In genomic region chr14:54168489-54168888, GRCh38 we compare ENCODE assay signal across 22 cellular contexts.
DNase-seq lines count a peak whose midpoint lies in the region; ATAC-seq, FAIRE-seq and TF ChIP-seq lines count a peak whose summit lies in the region.
"Had no signal": no experiment of that assay in that cellular context is flagged by ENCODE, and none has a peak within 500 bp of the region (broad histone marks: within the 10 kb centered on the region; RNA-seq: fewer than 3 reads in every experiment).

No MANE protein-coding gene starts in this region.

- in situ Hi-C loops in mammary epithelial cell (cut with MboI; ENCODE audit: low sequenced_read_pairs in 2 of 2): loop anchor here in 1 of 2 donors (25.0 kb wide), 1 partner anchor 631 kb away; no protein-coding TSS in a partner anchor

- H2AFZ ChIP-seq in ACC112 (ENCODE audit: low read length, unreplicated experiment) (no peak overlapping the region), mammary epithelial cell (ENCODE audit: low read depth, low read length) (peak overlapping the region; percentile 45), keratinocyte (ENCODE audit: control insufficient read depth, low read length) (peak overlapping the region; percentile 2)

- H3K9me3 ChIP-seq in mammary epithelial cell (replicated peaks; ENCODE audit: insufficient read depth, low read length) (no peaks in the 10 kb centered on the region), keratinocyte (ENCODE audit: control insufficient read depth, low read depth, low read length) (no peaks in the 10 kb centered on the region)
- H3K9me3 ChIP-seq: BE2C, Caco-2, SJSA1 had no signal

- WGBS in mammary epithelial cell (ENCODE audit: low coverage, missing lambda C conversion rate): 52% methylated on average over 4 of the region's 4 CpGs

- H3K79me2 ChIP-seq in ACC112 (ENCODE audit: control insufficient read depth, insufficient read depth, low read length, unreplicated experiment) (no peaks in the 10 kb centered on the region), mammary epithelial cell (ENCODE audit: insufficient read depth, low read length) (no peaks in the 10 kb centered on the region), keratinocyte (ENCODE audit: control insufficient read depth, insufficient read depth, low read length) (no peaks in the 10 kb centered on the region)

- H3K4me2 ChIP-seq in mammary epithelial cell (ENCODE audit: insufficient read depth, low read depth, low read length): peak overlapping the region; percentile 34
- H3K4me2 ChIP-seq in keratinocyte (ENCODE audit: control insufficient read depth, extremely low read depth, insufficient read depth, low read depth, low read length): peak overlapping the region; percentile 67

- FAIRE-seq in keratinocyte (lab: Jason Lieb, UNC): peak; percentile 43
- FAIRE-seq: GM12892, GM18507, HepG2 had no signal

- H3K4me3 ChIP-seq in ACC112 (ENCODE audit: low read depth, low read length): no peak overlapping the region
- H3K4me3 ChIP-seq in mammary epithelial cell (replicated peaks in 1 of 3; ENCODE audit: insufficient read depth in 1 of 3, low read depth in 2 of 3, low read length in 3 of 3): no peak overlapping the region
- H3K4me3 ChIP-seq in keratinocyte (ENCODE audit: control insufficient read depth in 2 of 3, extremely low read depth in 1 of 3, insufficient read depth in 2 of 3, low read depth in 1 of 3, low read length in 3 of 3): no peak overlapping the region
- H3K4me3 ChIP-seq: SJSA1 had no signal

- BruUV-seq in mammary epithelial cell (replicated peaks; lab: Mats Ljungman, UMichigan): no TSS peak

- H3K9ac ChIP-seq in mammary epithelial cell (ENCODE audit: insufficient read depth, low read length) (no peak overlapping the region), keratinocyte (ENCODE audit: control insufficient read depth, extremely low read depth, insufficient read depth, low read length) (no peak overlapping the region)

- H3K9me1 ChIP-seq in keratinocyte (ENCODE audit: control insufficient read depth, extremely low read depth, insufficient read depth, low read length): no peaks in the 10 kb centered on the region

- DNase-seq in HPDE6-E6E7 (ENCODE audit: extremely low spot score) (peak; percentile 43), mammary epithelial cell (peak; percentile 79), keratinocyte (ENCODE audit: low read depth, low spot score) (no peak), GM20000 (ENCODE audit: low spot score) (no peak), MV-4-11 (lab: John Stamatoyannopoulos, UW) (no peak)
- no peak for DNase-seq in stimulated activated CD4-positive, alpha-beta T cell treated with anti-CD3 and anti-CD28 coated beads, Interleukin-4, amount 100 ng/mL, for 24 hours
- DNase-seq: 8988T; BE2C; CD4-positive, alpha-beta T cell; DMS153; KBM-7; NCI-H1048; NCI-H1436; NCI-H1930; NCI-H226 had no signal

- TF ChIP-seq CTCF in mammary epithelial cell (conservative IDR thresholded peaks at IDR 0.05 in 1 of 2, IDR thresholded peaks at IDR 0.05 in 1 of 2; ENCODE audit: extremely low read depth in 1 of 2, insufficient read depth in 1 of 2, low read depth in 1 of 2, low read length in 2 of 2) (peak in 1 of 2 donors; percentile 13), keratinocyte (optimal IDR thresholded peaks at IDR 0.05 in 1 of 3, IDR thresholded peaks at IDR 0.05 in 1 of 3, conservative IDR thresholded peaks at IDR 0.05 in 1 of 3; ENCODE audit: extremely low read depth in 1 of 3, insufficient read depth in 2 of 3, low read length in 3 of 3) (peak in 1 of 3 experiments; percentile 29), GM20000 (IDR thresholded peaks at IDR 0.05; ENCODE audit: extremely low read depth, missing control alignments) (no peak)

- dilution Hi-C loops in mammary epithelial cell (cut with HindIII; ENCODE audit: low sequenced_read_pairs) (loop anchor here (5.0 kb wide), 1 partner anchor 86 kb away; no protein-coding TSS in a partner anchor), keratinocyte (cut with MboI; ENCODE audit: extremely low pct_ligation_motif_present, low sequenced_read_pairs) (no loop called here)

- H3K27ac ChIP-seq in ACC112 (ENCODE audit: low read depth, low read length) (peak overlapping the region; percentile 64; the same call in 1 of the 2 replicates), mammary epithelial cell (ENCODE audit: insufficient read depth, low read depth, low read length) (peak overlapping the region; percentile 89), keratinocyte (ENCODE audit: control insufficient read depth, insufficient read depth, low read length) (peak overlapping the region; percentile 65)
- H3K27ac ChIP-seq: SJSA1 had no signal

- H3K4me1 ChIP-seq in ACC112 (ENCODE audit: control insufficient read depth, insufficient read depth, low read length, unreplicated experiment) (peaks cover 24% of the 10 kb centered on the region), mammary epithelial cell (ENCODE audit: insufficient read depth, low read length) (peaks cover 33% of the 10 kb centered on the region), keratinocyte (ENCODE audit: control insufficient read depth, extremely low read depth, insufficient read depth, low read length) (peaks cover 30% of the 10 kb centered on the region)
- H3K4me1 ChIP-seq: SJSA1 had no signal

- peaks cover 8% of the 10 kb centered on the region for H3K27me3 ChIP-seq in ACC112 (ENCODE audit: insufficient read depth, low read length)
- H3K27me3 ChIP-seq in mammary epithelial cell (ENCODE audit: insufficient read depth, low read length): no peaks in the 10 kb centered on the region
- no peaks in the 10 kb centered on the region for H3K27me3 ChIP-seq in keratinocyte (ENCODE audit: control insufficient read depth, extremely low read depth, insufficient read depth, low read length)
- H3K27me3 ChIP-seq: BE2C had no signal

- intact Hi-C loops in mammary epithelial cell (cut with micrococcal nuclease): no loop called here

- H4K20me1 ChIP-seq in mammary epithelial cell (ENCODE audit: insufficient read depth, low read length): no peaks in the 10 kb centered on the region
- H4K20me1 ChIP-seq in keratinocyte (ENCODE audit: control insufficient read depth, extremely low read depth, insufficient read depth, low read length): no peaks in the 10 kb centered on the region

- no peak for ATAC-seq in GM18873 (IDR thresholded peaks at IDR 0.05; ENCODE audit: low FRiP score, unreplicated experiment)
- ATAC-seq: HepG2 had no signal

- CTCF ChIA-PET in mammary epithelial cell (lab: Charles Lee; ENCODE audit: low non-redundant PET): interaction anchor here (0.5 kb wide), 1 partner anchor 211 kb away, joined by 3 read pairs; no protein-coding TSS in a partner anchor

- no peaks in the 10 kb centered on the region for H3K36me3 ChIP-seq in ACC112 (ENCODE audit: insufficient read depth, low read length)
- no peaks in the 10 kb centered on the region for H3K36me3 ChIP-seq in mammary epithelial cell (ENCODE audit: insufficient read depth, low read length)
- H3K36me3 ChIP-seq in keratinocyte (ENCODE audit: control insufficient read depth in 2 of 2, extremely low read depth in 1 of 2, insufficient read depth in 2 of 2, low read length in 2 of 2): no peaks in the 10 kb centered on the region
- H3K36me3 ChIP-seq: BE2C, SJSA1 had no signal

Comparison
In these comparisons a context has a peak if more than half of its experiments do, and no peak if none do; other contexts are left out.
1. DNase-seq: peak in HPDE6-E6E7 (single experiment) and mammary epithelial cell (single experiment); none in keratinocyte (single experiment), stimulated activated CD4-positive, alpha-beta T cell treated with anti-CD3 and anti-CD28 coated beads, Interleukin-4, amount 100 ng/mL, for 24 hours (single experiment), GM20000 (single experiment) and MV-4-11 (single experiment).
2. Peak in every context shown above with its lines, with median percentiles within 50 percentile points of each other: H3K27ac ChIP-seq.